ENCODE assay signal across 8 cellular contexts in the genomic region with DNA sequence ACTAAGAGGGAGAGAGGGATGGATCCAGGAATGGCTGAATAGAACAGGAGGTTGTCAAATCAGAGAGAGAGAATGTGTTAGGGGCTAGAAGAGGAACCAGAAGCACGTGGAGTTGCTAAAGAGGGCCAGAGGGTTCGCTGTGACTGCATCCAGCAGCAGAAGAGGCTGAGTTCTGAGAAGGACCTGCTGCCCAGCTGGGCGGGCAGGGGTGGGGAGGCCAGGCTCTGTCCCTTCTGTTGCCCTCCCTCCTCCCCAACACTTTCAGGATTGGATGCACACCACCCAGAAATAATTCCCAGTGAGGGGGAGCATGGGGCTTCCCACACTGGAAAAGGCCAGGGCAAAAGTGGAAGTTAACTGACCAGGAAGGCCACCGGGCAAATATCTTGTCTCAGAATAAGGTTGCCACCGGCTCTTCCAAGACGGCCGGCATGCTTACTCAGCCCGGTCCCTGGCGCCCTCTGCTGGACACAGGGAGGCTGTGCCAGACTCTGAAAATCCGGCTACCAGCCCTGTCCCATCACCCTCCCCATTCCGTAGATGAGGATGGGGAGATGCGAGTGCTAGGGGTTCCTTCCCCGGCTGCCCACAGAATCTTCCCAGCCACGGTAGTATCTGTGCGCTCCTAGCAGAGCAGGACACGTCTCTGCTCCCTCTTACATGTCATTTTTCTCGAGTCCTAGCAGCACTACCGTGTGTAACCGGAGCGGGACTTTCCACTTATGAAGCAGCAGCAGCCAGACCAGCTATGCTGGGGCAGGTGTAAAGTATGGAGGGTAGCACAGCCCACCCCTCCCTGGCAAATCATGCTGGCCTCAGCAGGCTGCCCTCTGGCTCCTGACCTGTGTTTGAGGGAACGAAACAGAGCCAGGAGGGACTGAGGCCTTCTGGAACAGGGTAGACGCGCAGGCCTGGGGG. TPM values are rescaled to one million over a fixed set of nuclear protein-coding genes. Genes with fewer than 3 reads are reported as not detected.
DNase-seq lines count a peak whose midpoint lies in the region; ATAC-seq and TF ChIP-seq lines count a peak whose summit lies in the region.

No MANE protein-coding gene starts in this region.

- H4K20me1 ChIP-seq in OCI-LY1 (ENCODE audit: insufficient read depth, low read length) = no peaks in the 10 kb centered on the region

- ATAC-seq in HG03354 (IDR thresholded peaks at IDR 0.05; ENCODE audit: poor library complexity, severe bottlenecking, unreplicated experiment) = peak; percentile 68
- ATAC-seq in esophagus mucosa = peak; percentile 81
- ATAC-seq in HG03457 (IDR thresholded peaks at IDR 0.05; ENCODE audit: unreplicated experiment) = no peak

- no peaks in the 10 kb centered on the region for H3K79me2 ChIP-seq in OCI-LY1 (ENCODE audit: insufficient read depth, low read length)

- H3K27ac ChIP-seq in OCI-LY1 (ENCODE audit: low read depth, low read length, poor library complexity, severe bottlenecking) = no peak overlapping the region

- no peak overlapping the region for H3K4me3 ChIP-seq in OCI-LY1 (ENCODE audit: low read depth, low read length, poor library complexity, severe bottlenecking)

- no peak overlapping the region for H3K4me2 ChIP-seq in OCI-LY1 (ENCODE audit: low read length)

- H3K36me3 ChIP-seq in OCI-LY1 (ENCODE audit: insufficient read depth, low read length) = no peaks in the 10 kb centered on the region

- H3F3A ChIP-seq in OCI-LY1 (ENCODE audit: insufficient read depth, low read length) = no peaks in the 10 kb centered on the region

- H3K9me2 ChIP-seq in OCI-LY1 (ENCODE audit: low read depth, low read length) = no peaks in the 10 kb centered on the region

- DNase-seq in ELR (ENCODE audit: low read depth) = peak; percentile 85
- peak; percentile 78 for DNase-seq in activated T-cell treated with anti-CD3 and anti-CD28 coated beads for 48 hours (ENCODE audit: low read depth)
- DNase-seq in myocyte (ENCODE audit: low read depth) = peak; percentile 89
- peak; percentile 93 for DNase-seq in stimulated activated CD8-positive, alpha-beta memory T cell treated with anti-CD3 and anti-CD28 coated beads, Interleukin-4, amount 100 ng/mL, for 48 hours

- no peaks in the 10 kb centered on the region for H3K4me1 ChIP-seq in OCI-LY1 (ENCODE audit: insufficient read depth, low read length, severe bottlenecking)

- H3K9ac ChIP-seq in OCI-LY1 (ENCODE audit: low read length) = no peak overlapping the region

- no peaks in the 10 kb centered on the region for H3K9me3 ChIP-seq in OCI-LY1 (ENCODE audit: low read length)

- 0 out of 2 replicates have a peak, but pooled peaks cover 4% of the 10 kb centered on the region for H3K27me3 ChIP-seq in OCI-LY1 (ENCODE audit: insufficient read depth, low read length)

- peak; percentile 86 for TF ChIP-seq CTCF in OCI-LY1 (IDR thresholded peaks at IDR 0.05; ENCODE audit: low read length)

- no peak overlapping the region for H2AFZ ChIP-seq in OCI-LY1 (ENCODE audit: low read length)

RNA-seq across cellular contexts. Expression of gene A3GALT2, which starts 46.8 kb away (rescaled TPM):
- total RNA-seq in esophagus mucosa (not detected), myocyte (0.32 TPM in 1 of 2 replicates, not detected in the other)
- not detected for polyA plus RNA-seq in myocyte (2012)
